In genomic region chr10:43407576-43408330, GRCh38 we compare ENCODE assay signal across 8 cellular contexts. TPM values are rescaled to one million over a fixed set of nuclear protein-coding genes. Genes with fewer than 3 reads are reported as not detected.
DNase-seq lines count a peak whose midpoint lies in the region; ATAC-seq and TF ChIP-seq lines count a peak whose summit lies in the region.

No MANE protein-coding gene starts in this region.

- TF ChIP-seq POLR2A in GM18951 (IDR thresholded peaks at IDR 0.05; ENCODE audit: extremely low read depth, insufficient read depth, insufficient read length) (peak; percentile 77), lower leg skin (IDR thresholded peaks at IDR 0.05) (no peak)

- peak overlapping the region; percentile 65 for H3K4me3 ChIP-seq in BE2C (ENCODE audit: low read depth, low read length)
- peak overlapping the region; percentile 84 for H3K4me3 ChIP-seq in lower leg skin (ENCODE audit: low read depth, poor library complexity, severe bottlenecking)

- no peaks in the 10 kb centered on the region; the same call in 1 of the 2 replicates for H3K4me1 ChIP-seq in BE2C

- peak; percentile 45 for TF ChIP-seq CTCF in BE2C (IDR thresholded peaks at IDR 0.05; ENCODE audit: low read depth, low read length)
- no peak for TF ChIP-seq CTCF in lower leg skin (IDR thresholded peaks at IDR 0.05)

- 1% methylated on average over 56 of the region's 56 CpGs for WGBS in lower leg skin, 2 donors

- H3K9me3 ChIP-seq in BE2C = no peaks in the 10 kb centered on the region

- H3K36me3 ChIP-seq in BE2C = peaks cover 20% of the 10 kb centered on the region

- in situ Hi-C loops in GM18951 (cut with MboI; ENCODE audit: low sequenced_read_pairs, unreplicated experiment) = no loop called here

- DNase-seq in BE2C (peak; percentile 86), NCI-H460 (ENCODE audit: extremely low read depth, low read depth) (peak; percentile 84), dermis microvascular lymphatic vessel endothelial cell (ENCODE audit: low read depth in 2 of 2) (peak; percentile 67 to 88), lower leg skin (ENCODE audit: low spot score in 2 of 2) (peak; percentile 91 to 98)
- DNase-seq in activated CD4-positive, alpha-beta T cell treated with anti-CD3 and anti-CD28 coated beads, Interleukin-2, amount 50 U/mL, for 1 hour = peak; percentile 75
- DNase-seq in stimulated activated CD4-positive, alpha-beta T cell treated with anti-CD3 and anti-CD28 coated beads, Interleukin-4, amount 100 ng/mL, for 4 hours = peak; percentile 90 to 91

- H3K27me3 ChIP-seq in BE2C = no peaks in the 10 kb centered on the region

- intact Hi-C loops in lower leg skin (cut with DNase I; ENCODE audit: low total_unique reads) = no loop called here

- peak; percentile 45 for ATAC-seq in HG03159 (IDR thresholded peaks at IDR 0.05; ENCODE audit: unreplicated experiment)

RNA-seq across cellular contexts. Expression of gene HNRNPF, which starts 1.2 kb away (rescaled TPM):
- 240 TPM for polyA plus RNA-seq in BE2C (2012; ENCODE audit: insufficient read depth, insufficient read length, low read depth)
- total RNA-seq in NCI-H460 (2014; rRNA removed; shearing (Covaris generic)) = 225 and 256 TPM in 2 replicates
- 257 and 342 TPM in 2 replicates for polyA plus RNA-seq in NCI-H460 (2014; cell fraction: nucleus; rRNA removed)
- 167 and 193 TPM in 2 replicates for total RNA-seq in dermis microvascular lymphatic vessel endothelial cell
- total RNA-seq in lower leg skin = 100 to 1,000 TPM; 227 to 254 (median 232) TPM

RNA-seq across cellular contexts. Expression of gene ZNF487, which starts 29.2 kb away (rescaled TPM):
- 0.74 TPM for polyA plus RNA-seq in BE2C (2012; ENCODE audit: insufficient read depth, insufficient read length, low read depth)
- total RNA-seq in NCI-H460 (2014; rRNA removed; shearing (Covaris generic)) = 2.4 and 5.4 TPM in 2 replicates
- 0.26 and 4.0 TPM in 2 replicates for polyA plus RNA-seq in NCI-H460 (2014; cell fraction: nucleus; rRNA removed)
- 1.9 TPM in 2 replicates for total RNA-seq in dermis microvascular lymphatic vessel endothelial cell
- total RNA-seq in lower leg skin = 1 to 10 TPM; 2.9 to 7.2 (median 3.7) TPM

RNA-seq across cellular contexts. Expression of gene FXYD4, which starts 36.3 kb away (rescaled TPM):
- polyA plus RNA-seq in BE2C (2012; ENCODE audit: insufficient read depth, insufficient read length, low read depth) = not detected
- 0.50 and 1.8 TPM in 2 replicates for total RNA-seq in NCI-H460 (2014; rRNA removed; shearing (Covaris generic))
- not detected in 2 replicates for polyA plus RNA-seq in NCI-H460 (2014; cell fraction: nucleus; rRNA removed)
- not detected in 2 replicates for total RNA-seq in dermis microvascular lymphatic vessel endothelial cell
- not detected for total RNA-seq in lower leg skin

Comparison
In these comparisons a context has a peak if more than half of its experiments do, and no peak if none do; other contexts are left out.
1. Peak in every context shown above with its lines: DNase-seq, ATAC-seq and H3K4me3 ChIP-seq.